In the genomic region with DNA sequence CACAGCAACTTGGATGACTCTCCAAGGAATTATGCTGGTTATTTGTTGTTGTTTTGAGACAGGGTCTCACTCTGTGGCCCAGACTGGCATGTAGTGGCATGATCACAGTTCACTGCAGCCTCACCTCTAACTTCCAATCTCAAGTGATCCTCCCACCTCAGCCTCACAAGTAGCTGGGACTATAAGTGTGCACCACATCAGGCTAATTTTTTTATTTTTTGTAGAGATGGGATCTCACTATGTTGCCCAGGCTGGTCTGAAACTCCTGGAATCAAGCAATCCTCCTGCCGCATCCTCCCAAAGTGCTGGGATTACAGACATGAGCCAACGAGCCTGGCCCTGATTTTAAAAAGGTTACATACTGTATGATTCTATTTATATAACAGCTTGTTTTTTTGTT, we compare ENCODE assay signal across 3 cellular contexts.
TF ChIP-seq lines count a peak whose summit lies in the region.

No MANE protein-coding gene starts in this region.

TF ChIP-seq in HEK293, 187 proteins besides CTCF, POLR2A, EP300 and RAD21:
- peak; percentile 71 for TF ChIP-seq ZNF121 (tag by site-specific recombination; IDR thresholded peaks at IDR 0.05)
- no peak for TF ChIP-seq ZNF837 (tag by site-specific recombination; IDR thresholded peaks at IDR 0.05)

TF ChIP-seq in WTC11, 78 proteins besides CTCF, POLR2A, EP300 and RAD21:
- TF ChIP-seq ZNF121 (CRISPR knock-in tag; IDR thresholded peaks at IDR 0.05): peak; percentile 85
- no peak for TF ChIP-seq ATF2 (CRISPR knock-in tag; IDR thresholded peaks at IDR 0.05; ENCODE audit: borderline replicate concordance, low read depth)

TF ChIP-seq in H1, 55 proteins besides CTCF, POLR2A, EP300 and RAD21:
- TF ChIP-seq GTF2F1 (IDR thresholded peaks at IDR 0.05; ENCODE audit: borderline replicate concordance, low read depth, low read length): no peak
- TF ChIP-seq, protein P1, sequence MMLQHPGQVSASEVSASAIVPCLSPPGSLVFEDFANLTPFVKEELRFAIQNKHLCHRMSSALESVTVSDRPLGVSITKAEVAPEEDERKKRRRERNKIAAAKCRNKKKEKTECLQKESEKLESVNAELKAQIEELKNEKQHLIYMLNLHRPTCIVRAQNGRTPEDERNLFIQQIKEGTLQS (IDR thresholded peaks at IDR 0.05; ENCODE audit: insufficient read depth, low read depth, low read length): no peak
- TF ChIP-seq USF2 (IDR thresholded peaks at IDR 0.05; ENCODE audit: low read length): no peak
- TF ChIP-seq SIX5 (IDR thresholded peaks at IDR 0.05; ENCODE audit: low read depth, low read length): no peak
- TF ChIP-seq KDM1A (IDR thresholded peaks at IDR 0.05; ENCODE audit: borderline replicate concordance, low read length): peak; percentile 12; the same call in 1 of the 2 replicates
TF ChIP-seq in H1: peak in this region for 1.
